ENCODE assay signal across 8 cellular contexts in the genomic region with DNA sequence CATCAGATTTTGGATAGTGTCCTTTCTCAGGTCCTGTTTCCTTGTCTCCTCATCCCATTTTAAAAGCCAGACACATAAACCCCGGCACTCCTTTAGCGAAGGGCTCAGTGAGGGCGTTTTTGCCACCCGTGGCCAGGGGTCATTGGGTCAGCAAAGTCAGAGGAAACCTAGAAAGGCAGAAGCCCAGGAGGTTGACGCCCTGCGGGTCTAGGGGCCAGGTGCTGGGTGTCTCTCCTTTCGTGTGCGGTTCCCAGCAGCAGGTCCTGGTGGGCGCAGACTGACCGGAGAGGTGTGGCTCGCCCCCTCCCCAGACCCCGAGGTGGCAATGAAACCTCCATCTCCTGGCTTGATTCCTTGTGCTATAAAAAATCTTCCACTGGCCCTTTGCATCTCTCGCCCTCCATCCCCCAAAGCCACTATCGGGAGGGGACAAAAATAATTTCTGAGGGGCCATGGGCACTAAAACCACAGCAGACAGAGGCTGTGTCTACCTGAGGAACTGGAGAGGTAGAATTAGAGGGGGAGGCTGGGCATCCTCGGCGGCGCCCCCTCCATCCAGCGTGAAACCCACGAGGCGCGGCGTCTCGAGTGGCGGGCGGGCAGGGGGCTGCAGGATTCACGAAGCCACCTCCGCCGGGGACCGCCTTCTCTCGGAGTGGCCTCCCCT. TPM values are rescaled to one million over a fixed set of nuclear protein-coding genes. Genes with fewer than 3 reads are reported as not detected.
DNase-seq lines count a peak whose midpoint lies in the region; ATAC-seq and TF ChIP-seq lines count a peak whose summit lies in the region.

No MANE protein-coding gene starts in this region.

- H3K4me3 ChIP-seq in WI38 (ENCODE audit: low read depth, low read length) (peak overlapping the region; percentile 90), fibroblast of villous mesenchyme (ENCODE audit: low read depth, low read length) (peak overlapping the region; percentile 99)

- TF ChIP-seq CTCF in WI38 (IDR thresholded peaks at IDR 0.05; ENCODE audit: low read depth, low read length) (no peak), fibroblast of villous mesenchyme (IDR thresholded peaks at IDR 0.05; ENCODE audit: insufficient read depth, low read depth, low read length) (no peak), osteocyte (IDR thresholded peaks at IDR 0.05) (no peak)

- ATAC-seq in HG03354 (IDR thresholded peaks at IDR 0.05; ENCODE audit: poor library complexity, severe bottlenecking, unreplicated experiment), result no peak

- peak; percentile 18 for DNase-seq in NCI-H82 (lab: John Stamatoyannopoulos, UW)
- DNase-seq in NCI-H82 treated with DMSO at 0.1 percent for 48 hours (lab: John Stamatoyannopoulos, UW; ENCODE audit: unreplicated experiment), result no peak
- no peak for DNase-seq in fibroblast of villous mesenchyme (ENCODE audit: low read depth)
- DNase-seq in osteocyte (ENCODE audit: extremely low spot score, unreplicated experiment), result no peak
- no peak for DNase-seq in stimulated activated CD4-positive, alpha-beta T cell treated with anti-CD3 and anti-CD28 coated beads, Interleukin-1b, Interleukin-23, amount 100 ng/mL, for 48 hours
- no peak for DNase-seq in DMS153 (lab: John Stamatoyannopoulos, UW)

- no peaks in the 10 kb centered on the region for H3K36me3 Mint-ChIP-seq in osteocyte (ENCODE audit: unreplicated experiment)

- H3K4me1 Mint-ChIP-seq in osteocyte (ENCODE audit: unreplicated experiment), result peaks cover 49% of the 10 kb centered on the region

- no peaks in the 10 kb centered on the region for H3K27me3 Mint-ChIP-seq in osteocyte (ENCODE audit: unreplicated experiment)

- H3K4me3 Mint-ChIP-seq in osteocyte (ENCODE audit: unreplicated experiment), result peak overlapping the region; percentile 86

- H3K27ac Mint-ChIP-seq in osteocyte (ENCODE audit: unreplicated experiment), result peak overlapping the region; percentile 89

- no peaks in the 10 kb centered on the region for H3K9me3 Mint-ChIP-seq in osteocyte (ENCODE audit: unreplicated experiment)

RNA-seq across cellular contexts. Expression of a gene that starts 0.9 kb away (rescaled TPM):
- total RNA-seq in fibroblast of villous mesenchyme (475 and 524 TPM in 2 replicates), osteocyte (124 and 129 TPM in 2 replicates)
